In genomic region chr1:117051224-117052064, GRCh38 we compare ENCODE assay signal across 8 cellular contexts. TPM values are rescaled to one million over a fixed set of nuclear protein-coding genes. Genes with fewer than 3 reads are reported as not detected.
DNase-seq lines count a peak whose midpoint lies in the region; ATAC-seq and TF ChIP-seq lines count a peak whose summit lies in the region.

No MANE protein-coding gene starts in this region.

- WGBS in gastroesophageal sphincter (ENCODE audit: low coverage in 1 of 2), 2 donors: 32 to 53% methylated on average over 7 to 8 of the region's 8 CpGs

- DNase-seq in CD14-positive monocyte (ENCODE audit: low spot score) (no peak), left lobe of liver (ENCODE audit: low spot score) (no peak), vagina (ENCODE audit: extremely low spot score in 2 of 2) (no peak), mesenteric fat pad (ENCODE audit: low spot score) (no peak)
- peak; percentile 52 for DNase-seq in activated T-cell treated with anti-CD3 and anti-CD28 coated beads, Interleukin-2, amount 50 U/mL, for 24 hours

- TF ChIP-seq EP300 in gastroesophageal sphincter (IDR thresholded peaks at IDR 0.05): no peak

- peaks cover 0 to 2% (median 0%) of the 10 kb centered on the region in 3 donors for H3K27me3 Mint-ChIP-seq in CD14-positive monocyte (ENCODE audit: low read depth in 3 of 3)
- no peaks in the 10 kb centered on the region for H3K27me3 Mint-ChIP-seq in activated T-cell treated with anti-CD3 and anti-CD28 coated beads, Interleukin-2, amount 50 U/mL, for 24 hours

- H3K4me3 ChIP-seq in vagina (peak overlapping the region in 1 of 2 donors; percentile 20), gastroesophageal sphincter (peak overlapping the region in 1 of 2 donors; percentile 11)

- peaks cover 13% of the 10 kb centered on the region for H3K4me1 ChIP-seq in vagina
- H3K4me1 ChIP-seq in gastroesophageal sphincter: no peaks in the 10 kb centered on the region

- TF ChIP-seq POLR2A in vagina (IDR thresholded peaks at IDR 0.05): no peak
- no peak for TF ChIP-seq POLR2A in gastroesophageal sphincter (IDR thresholded peaks at IDR 0.05)

- peak overlapping the region; percentile 68 to 94 (median 83) for H3K27ac Mint-ChIP-seq in CD14-positive monocyte
- H3K27ac Mint-ChIP-seq in activated T-cell treated with anti-CD3 and anti-CD28 coated beads, Interleukin-2, amount 50 U/mL, for 24 hours: peak overlapping the region; percentile 93

- H3K36me3 Mint-ChIP-seq in CD14-positive monocyte: no peaks in the 10 kb centered on the region
- peaks cover 4% of the 10 kb centered on the region for H3K36me3 Mint-ChIP-seq in activated T-cell treated with anti-CD3 and anti-CD28 coated beads, Interleukin-2, amount 50 U/mL, for 24 hours (ENCODE audit: low read depth)

- TF ChIP-seq CTCF in CD14-positive monocyte (IDR thresholded peaks at IDR 0.05) (no peak), vagina (IDR thresholded peaks at IDR 0.05) (no peak), gastroesophageal sphincter (IDR thresholded peaks at IDR 0.05) (no peak)

- H3K27ac ChIP-seq in vagina (peak overlapping the region; percentile 61), gastroesophageal sphincter (no peak overlapping the region)

- peak; percentile 84 for ATAC-seq in GM19463 (IDR thresholded peaks at IDR 0.05; ENCODE audit: unreplicated experiment)
- ATAC-seq in HG03571 (IDR thresholded peaks at IDR 0.05; ENCODE audit: unreplicated experiment): peak; percentile 88
- ATAC-seq in left lobe of liver: peak; percentile 31
- ATAC-seq in gastroesophageal sphincter: no peak

- H3K27me3 ChIP-seq in vagina: no peaks in the 10 kb centered on the region
- no peaks in the 10 kb centered on the region for H3K27me3 ChIP-seq in gastroesophageal sphincter

- peaks cover 47% of the 10 kb centered on the region for H3K4me1 Mint-ChIP-seq in CD14-positive monocyte
- peaks cover 58% of the 10 kb centered on the region for H3K4me1 Mint-ChIP-seq in activated T-cell treated with anti-CD3 and anti-CD28 coated beads, Interleukin-2, amount 50 U/mL, for 24 hours (ENCODE audit: low read depth)

- H3K4me3 Mint-ChIP-seq in CD14-positive monocyte: peak overlapping the region; percentile 74 to 91
- H3K4me3 Mint-ChIP-seq in activated T-cell treated with anti-CD3 and anti-CD28 coated beads, Interleukin-2, amount 50 U/mL, for 24 hours: peak overlapping the region; percentile 66

- no peaks in the 10 kb centered on the region for H3K9me3 ChIP-seq in vagina
- H3K9me3 ChIP-seq in gastroesophageal sphincter: no peaks in the 10 kb centered on the region

- H3K36me3 ChIP-seq in vagina (no peaks in the 10 kb centered on the region), gastroesophageal sphincter (no peaks in the 10 kb centered on the region)

- intact Hi-C loops in CD14-positive monocyte (cut with micrococcal nuclease) (loop anchor here (5.0 to 10.0 kb wide), 3 partner anchors 49 to 477 kb away; partner anchors contain the start of genes CD58 (in 2 of the 2) and CD101 (in 1 of the 2)), vagina (cut with DNase I) (no loop called here)

- H3K9me3 Mint-ChIP-seq in CD14-positive monocyte: no peaks in the 10 kb centered on the region
- H3K9me3 Mint-ChIP-seq in activated T-cell treated with anti-CD3 and anti-CD28 coated beads, Interleukin-2, amount 50 U/mL, for 24 hours: no peaks in the 10 kb centered on the region

RNA-seq across cellular contexts. Expression of gene TTF2, which starts 8.7 kb away (rescaled TPM):
- 1 to 10 TPM; 5.6 to 8.0 TPM for polyA plus RNA-seq in CD14-positive monocyte
- total RNA-seq in left lobe of liver (2.9 TPM), vagina (7.6 TPM), gastroesophageal sphincter (10 to 100 TPM in 2 of 4 donors, 1 to 10 TPM in 2; 5.6 to 21.1 (median 13.5) TPM), mesenteric fat pad (15.1 TPM)

RNA-seq across cellular contexts. Expression of gene CD101, which starts 49.9 kb away (rescaled TPM):
- 100 to 1,000 TPM in 1 of 2 donors, 10 to 100 TPM in 1; 54.7 to 101 TPM for polyA plus RNA-seq in CD14-positive monocyte
- total RNA-seq in left lobe of liver (0.15 TPM), vagina (3.9 TPM), gastroesophageal sphincter (1 to 10 TPM in 1 of 4 donors, under 1 TPM in 3; 0.35 to 5.3 (median 0.84) TPM), mesenteric fat pad (1.5 TPM)
